ENCODE assay signal across 21 cellular contexts in the genomic region with DNA sequence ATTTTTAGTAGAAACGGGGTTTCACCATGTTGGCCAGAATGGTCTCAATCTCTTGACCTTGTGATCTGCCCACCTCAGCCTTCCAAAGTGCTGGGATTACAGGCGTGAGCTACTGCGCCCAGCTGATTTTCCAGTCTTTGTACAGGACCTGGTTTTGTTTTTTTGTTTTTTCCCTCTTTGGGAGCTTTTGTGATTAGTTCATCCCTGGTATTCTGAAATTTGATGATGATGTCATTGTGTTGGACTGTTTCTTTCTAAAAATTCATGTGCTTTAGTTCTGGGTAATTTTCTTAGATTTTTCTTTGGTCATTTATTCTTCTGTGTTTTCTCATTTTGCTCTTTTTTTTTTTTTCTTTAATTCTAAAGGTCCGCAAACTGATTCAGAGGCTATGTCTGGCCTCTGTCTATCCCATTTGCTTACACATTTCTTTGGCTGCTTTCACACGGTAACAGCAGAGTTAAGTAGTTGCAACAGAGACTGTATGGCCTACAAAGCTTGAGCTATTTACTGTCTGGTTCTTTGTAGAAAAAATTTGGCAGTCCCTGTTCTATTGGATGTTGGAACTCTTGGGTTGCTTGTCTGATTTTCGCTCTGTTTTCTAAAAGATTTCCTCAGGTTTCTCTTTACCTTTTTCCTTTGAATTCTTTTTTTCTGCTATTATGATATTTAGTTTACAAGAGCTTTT. TPM values are rescaled to one million over a fixed set of nuclear protein-coding genes. Genes with fewer than 3 reads are reported as not detected.
A peak's percentile ranks its signal among the peaks of the same experiment; 100 is the strongest.
DNase-seq lines count a peak whose midpoint lies in the region; ATAC-seq and TF ChIP-seq lines count a peak whose summit lies in the region.
"Had no signal": no experiment of that assay in that cellular context is flagged by ENCODE, and none has a peak within 500 bp of the region (broad histone marks: within the 10 kb centered on the region; RNA-seq: fewer than 3 reads in every experiment).

No MANE protein-coding gene starts in this region.

- no peaks in the 10 kb centered on the region for H3K9me3 ChIP-seq in IMR-90 (ENCODE audit: control insufficient read depth, insufficient read depth, low read length)
- H3K9me3 ChIP-seq in OCI-LY7 (ENCODE audit: low read length), result no peaks in the 10 kb centered on the region

- no peak overlapping the region for H3K56ac ChIP-seq in IMR-90 (ENCODE audit: extremely low read depth, insufficient read depth, low read length)

- no peak overlapping the region for H3K14ac ChIP-seq in IMR-90 (replicated peaks; ENCODE audit: low read depth, low read length)

- no peak overlapping the region for H3K4me2 ChIP-seq in IMR-90 (ENCODE audit: low read depth, low read length)
- H3K4me2 ChIP-seq in OCI-LY7 (ENCODE audit: low read length), result no peak overlapping the region

- no peak overlapping the region for H4K5ac ChIP-seq in IMR-90 (ENCODE audit: low read depth, low read length)

- CTCF ChIA-PET in IMR-90 (lab: Yijun Ruan, JAX) (no interaction called here), OCI-LY7 (lab: Charles Lee; ENCODE audit: unreplicated experiment) (no interaction called here)

- H3K79me1 ChIP-seq in IMR-90 (ENCODE audit: low read depth in 1 of 2, low read length in 2 of 2), result no peaks in the 10 kb centered on the region

- H3K4me3 ChIP-seq in AG10803 (ENCODE audit: low read length), result no peak overlapping the region
- H3K4me3 ChIP-seq in IMR-90 (ENCODE audit: insufficient read depth, low read depth, low read length), result no peak overlapping the region
- H3K4me3 ChIP-seq in OCI-LY7 (ENCODE audit: low read depth, low read length, poor library complexity, severe bottlenecking), result no peak overlapping the region
- H3K4me3 ChIP-seq: GM12878, K562 had no signal

- TF ChIP-seq POLR2A in IMR-90 (IDR thresholded peaks at IDR 0.05; ENCODE audit: low read depth, low read length), result no peak

- no peak overlapping the region for H2BK5ac ChIP-seq in IMR-90 (ENCODE audit: low read depth, low read length, poor library complexity, severe bottlenecking)

- no peak for TF ChIP-seq CTCF in AG10803 (conservative IDR thresholded peaks at IDR 0.05; ENCODE audit: low read length)
- TF ChIP-seq CTCF in IMR-90 (conservative IDR thresholded peaks at IDR 0.05; ENCODE audit: low read depth, low read length), result no peak
- no peak for TF ChIP-seq CTCF in OCI-LY7 (conservative IDR thresholded peaks at IDR 0.05; ENCODE audit: low read length)

- TF ChIP-seq RAD21 in IMR-90 (IDR thresholded peaks at IDR 0.05; ENCODE audit: low read length), result no peak

- H3K9me1 ChIP-seq in IMR-90 (ENCODE audit: insufficient read depth, low read length), result no peaks in the 10 kb centered on the region

- H2BK15ac ChIP-seq in IMR-90 (ENCODE audit: low read depth, low read length), result no peak overlapping the region

- H4K8ac ChIP-seq in IMR-90 (ENCODE audit: low read depth in 2 of 2, low read length in 2 of 2), result no peak overlapping the region

- dilution Hi-C loops in IMR-90 (cut with HindIII; ENCODE audit: low sequenced_read_pairs, unreplicated experiment), result no loop called here

- intact Hi-C loops in IMR-90 (cut with micrococcal nuclease), result no loop called here
- intact Hi-C loops in OCI-LY7 (cut with micrococcal nuclease; ENCODE audit: unreplicated experiment), result no loop called here

- H2AK9ac ChIP-seq in IMR-90 (replicated peaks; ENCODE audit: low read depth, low read length, poor library complexity), result no peak overlapping the region

- H3K4ac ChIP-seq in IMR-90 (ENCODE audit: low read depth, low read length), result no peak overlapping the region

- H3K4me1 ChIP-seq in IMR-90 (ENCODE audit: control insufficient read depth, insufficient read depth, low read length) (no peaks in the 10 kb centered on the region; the same call in 1 of the 2 replicates), OCI-LY7 (ENCODE audit: insufficient read depth, low read length, poor library complexity, severe bottlenecking) (no peaks in the 10 kb centered on the region)

- no peak overlapping the region for H3K27ac ChIP-seq in IMR-90 (ENCODE audit: insufficient read depth, low read length)
- H3K27ac ChIP-seq in OCI-LY7 (ENCODE audit: low read depth, low read length, poor library complexity, severe bottlenecking), result no peak overlapping the region
- H3K27ac ChIP-seq: 22Rv1, RWPE1 had no signal

- no peaks in the 10 kb centered on the region for H3K27me3 ChIP-seq in IMR-90 (ENCODE audit: control insufficient read depth, insufficient read depth, low read length)

- no peak overlapping the region for H3K9ac ChIP-seq in IMR-90 (ENCODE audit: low read depth, low read length)

- no peak overlapping the region for H2AK5ac ChIP-seq in IMR-90 (ENCODE audit: low read depth, low read length)

- BruUV-seq in IMR-90 (replicated peaks; lab: Mats Ljungman, UMichigan), result no TSS peak
- no TSS peak for BruUV-seq in OCI-LY7 (replicated peaks; lab: Mats Ljungman, UMichigan)

- H3K23ac ChIP-seq in IMR-90 (ENCODE audit: low read depth, low read length), result no peak overlapping the region

- H3K18ac ChIP-seq in IMR-90 (ENCODE audit: low read depth, low read length), result no peak overlapping the region

- POLR2A ChIA-PET in IMR-90 (lab: Charles Lee; ENCODE audit: unreplicated experiment) (interaction anchor here (0.6 kb wide), 1 partner anchor 28 kb away, joined by 4 read pairs; no protein-coding TSS in a partner anchor), OCI-LY7 (lab: Charles Lee) (interaction anchor here (0.8 to 1.4 kb wide), 3 partner anchors 22 to 274 kb away, joined by 3 to 6 read pairs (median 3); no protein-coding TSS in a partner anchor)

- H2BK120ac ChIP-seq in IMR-90 (ENCODE audit: low read depth, low read length), result no peak overlapping the region

- no peaks in the 10 kb centered on the region for H3K9me2 ChIP-seq in OCI-LY7 (ENCODE audit: insufficient read depth, low read length)

- in situ Hi-C loops in IMR-90 (cut with MboI; ENCODE audit: low sequenced_read_pairs), result no loop called here

- no peak overlapping the region for H2BK20ac ChIP-seq in IMR-90 (ENCODE audit: low read depth, low read length)

- peak; percentile 53 for ATAC-seq in IMR-90 (ENCODE audit: low read depth)
- no peak for ATAC-seq in GM21529 (IDR thresholded peaks at IDR 0.05; ENCODE audit: unreplicated experiment)
- ATAC-seq: CD8-positive, alpha-beta T cell; GM12878; K562; PC-3 had no signal

- 100% methylated on average over 1 of the region's 6 CpGs; no CpG with 5 or more reads in 1 of the 2 experiments for WGBS in IMR-90 (ENCODE audit: extremely low coverage in 2 of 2, insufficient read length in 1 of 2), 2 experiments

- no peaks in the 10 kb centered on the region for H3K79me2 ChIP-seq in OCI-LY7 (ENCODE audit: insufficient read depth, low read depth, low read length)

- no peak overlapping the region for H2AFZ ChIP-seq in IMR-90 (replicated peaks; ENCODE audit: low read length, poor library complexity)
- no peak overlapping the region for H2AFZ ChIP-seq in OCI-LY7 (ENCODE audit: low read length)

- peak; percentile 33 for DNase-seq in AG10803 (ENCODE audit: low read depth)
- peak; percentile 35 for DNase-seq in IMR-90
- peak; percentile 33 for DNase-seq in dedifferentiated amniotic fluid mesenchymal stem cell (ENCODE audit: extremely low spot score)
- DNase-seq in iris pigment epithelial cell (ENCODE audit: low read depth), result peak; percentile 29
- DNase-seq in OCI-LY7 (ENCODE audit: low spot score), result no peak
- DNase-seq in HPDE6-E6E7 (ENCODE audit: extremely low spot score), result no peak
- DNase-seq in HuH-7.5 (ENCODE audit: low spot score), result no peak
- DNase-seq: CD8-positive, alpha-beta T cell; HFFc6; MV-4-11; NCI-H1417 treated with DMSO at 0.1 percent for 48 hours; NCI-H2029; NCI-H2171 treated with DMSO at 0.1 percent for 48 hours; NCI-H510A; NCI-H774; PC-3 had no signal

- H4K91ac ChIP-seq in IMR-90 (ENCODE audit: insufficient read depth, low read depth, low read length), result no peak overlapping the region

- peaks cover 3% of the 10 kb centered on the region; the same call in 1 of the 2 replicates for H3K36me3 ChIP-seq in IMR-90 (ENCODE audit: control insufficient read depth, insufficient read depth, low read length)
- H3K36me3 ChIP-seq in OCI-LY7 (ENCODE audit: insufficient read depth, low read length), result no peaks in the 10 kb centered on the region; the same call in 1 of the 2 replicates

- H4K20me1 ChIP-seq in IMR-90 (ENCODE audit: insufficient read depth, low read length) (no peaks in the 10 kb centered on the region), OCI-LY7 (ENCODE audit: insufficient read depth, low read length) (no peaks in the 10 kb centered on the region)

TF ChIP-seq in IMR-90, 13 proteins besides CTCF, POLR2A, EP300 and RAD21:
- TF ChIP-seq NFE2L2 (IDR thresholded peaks at IDR 0.05; ENCODE audit: low read depth, low read length) (no peak), SMC3 (IDR thresholded peaks at IDR 0.05; ENCODE audit: low read depth, low read length) (no peak), MAFK (IDR thresholded peaks at IDR 0.05; ENCODE audit: low read depth, low read length) (no peak), MAZ (IDR thresholded peaks at IDR 0.05; ENCODE audit: borderline replicate concordance, low read depth, low read length) (no peak)

RNA-seq across cellular contexts. Expression of gene STX17, which starts 24.8 kb away (rescaled TPM):
- total RNA-seq in IMR-90 (2012; rRNA removed) (11.7 and 17.2 TPM in 2 replicates), OCI-LY7 (2022) (18.6 and 21.5 TPM in 2 replicates)
- 4.7 and 6.2 TPM in 2 replicates for polyA plus RNA-seq in IMR-90 (2012; rRNA removed)
- 0.99 and 1.3 TPM in 2 replicates for polyA plus RNA-seq in IMR-90 (2012; cell fraction: cytosol; rRNA removed)
- 1.7 and 14.5 TPM in 2 replicates for polyA plus RNA-seq in IMR-90 (2012; cell fraction: nucleus; rRNA removed; ENCODE audit: low replicate concordance)
- total RNA-seq in OCI-LY7 (2014; rRNA removed; shearing (Covaris generic)), result 12.1 and 12.4 TPM in 2 replicates

Comparison
In these comparisons a context has a peak if more than half of its experiments do, and no peak if none do; other contexts are left out.
1. DNase-seq: peak in AG10803 (single experiment), IMR-90 (single experiment), dedifferentiated amniotic fluid mesenchymal stem cell (single experiment) and iris pigment epithelial cell (single experiment); none in OCI-LY7 (single experiment), HPDE6-E6E7 (single experiment) and HuH-7.5 (single experiment).